Comparison of ENCODE assay signal across 9 cellular contexts in genomic region chr15:60006808-60007346, GRCh38. TPM values are rescaled to one million over a fixed set of nuclear protein-coding genes. Genes with fewer than 3 reads are reported as not detected.
DNase-seq lines count a peak whose midpoint lies in the region; ATAC-seq, FAIRE-seq and TF ChIP-seq lines count a peak whose summit lies in the region.
"Had no signal": no experiment of that assay in that cellular context is flagged by ENCODE, and none has a peak within 500 bp of the region (broad histone marks: within the 10 kb centered on the region; RNA-seq: fewer than 3 reads in every experiment).

No MANE protein-coding gene starts in this region.

- H3K36me3 ChIP-seq in Panc1 (ENCODE audit: control insufficient read depth, insufficient read depth, low read length) (no peaks in the 10 kb centered on the region; the same call in 1 of the 2 replicates), endothelial cell of umbilical vein (ENCODE audit: control insufficient read depth in 2 of 2, extremely low read depth in 1 of 2, insufficient read depth in 2 of 2, low read length in 2 of 2) (no peaks in the 10 kb centered on the region), psoas muscle (ENCODE audit: insufficient read depth in 1 of 2, low read depth in 1 of 2) (no peaks in the 10 kb centered on the region)

- H2AFZ ChIP-seq in endothelial cell of umbilical vein (ENCODE audit: low read depth, low read length): peak overlapping the region; percentile 52

- FAIRE-seq in endothelial cell of umbilical vein (lab: Jason Lieb, UNC): no peak

- in situ Hi-C loops in Panc1 (cut with HindIII; ENCODE audit: low pct_unique_long_range_greater_than_20kb, low sequenced_read_pairs): no loop called here

- intact Hi-C loops in Panc1 (cut with micrococcal nuclease; ENCODE audit: unreplicated experiment): loop anchor here (10.0 kb wide), 1 partner anchor 108 kb away; no protein-coding TSS in a partner anchor
- intact Hi-C loops in endothelial cell of umbilical vein (cut with micrococcal nuclease): no loop called here
- intact Hi-C loops in psoas muscle (cut with DNase I): no loop called here

- no TSS peak for BruUV-seq in Panc1 (replicated peaks; lab: Mats Ljungman, UMichigan)
- no TSS peak for BruUV-seq in endothelial cell of umbilical vein (replicated peaks; lab: Mats Ljungman, UMichigan)

- no peaks in the 10 kb centered on the region for H4K20me1 ChIP-seq in endothelial cell of umbilical vein (replicated peaks; ENCODE audit: control insufficient read depth, extremely low read depth, insufficient read depth, low read length)

- POLR2A ChIA-PET in Panc1 (lab: Charles Lee) (interaction anchor here (0.6 kb wide), 1 partner anchor 320 kb away, joined by 5 read pairs; no protein-coding TSS in a partner anchor), endothelial cell of umbilical vein (lab: Charles Lee) (interaction anchor here (0.6 kb wide), 1 partner anchor 12 kb away, joined by 4 read pairs; no protein-coding TSS in a partner anchor)

- H3K9me1 ChIP-seq in endothelial cell of umbilical vein (replicated peaks; ENCODE audit: control insufficient read depth, extremely low read depth, insufficient read depth, low read length): no peaks in the 10 kb centered on the region

- TF ChIP-seq POLR2A in endothelial cell of umbilical vein (IDR thresholded peaks at IDR 0.05; ENCODE audit: low read depth, low read length): no peak

- H3K9ac ChIP-seq in endothelial cell of umbilical vein (replicated peaks; ENCODE audit: extremely low read depth, insufficient read depth, low read length): no peak overlapping the region

- peaks cover 7% of the 10 kb centered on the region; the same call in 1 of the 2 replicates for H3K4me1 ChIP-seq in Panc1 (ENCODE audit: control insufficient read depth, insufficient read depth, low read length)
- H3K4me1 ChIP-seq in endothelial cell of umbilical vein (ENCODE audit: control insufficient read depth, extremely low read depth, insufficient read depth, low read length): peaks cover 8% of the 10 kb centered on the region
- H3K4me1 ChIP-seq in psoas muscle: peaks cover 30% of the 10 kb centered on the region

- no peak for DNase-seq in Panc1 (ENCODE audit: low read depth, low spot score)
- peak; percentile 13 for DNase-seq in endothelial cell of umbilical vein (ENCODE audit: low read depth, low spot score)
- no peak for DNase-seq in psoas muscle
- DNase-seq in NCI-H526 (lab: John Stamatoyannopoulos, UW): no peak
- DNase-seq in SKM-1 treated with dmso at 0.1 percent for 144 hours (lab: John Stamatoyannopoulos, UW; ENCODE audit: unreplicated experiment): no peak

- H3K9me3 ChIP-seq in Panc1 (ENCODE audit: control insufficient read depth, insufficient read depth, low read depth, low read length): no peaks in the 10 kb centered on the region
- H3K9me3 ChIP-seq in endothelial cell of umbilical vein (replicated peaks; ENCODE audit: control insufficient read depth, insufficient read depth, low read length): no peaks in the 10 kb centered on the region
- H3K9me3 ChIP-seq in psoas muscle: no peaks in the 10 kb centered on the region

- H3K4me3 ChIP-seq in GM08714 (ENCODE audit: low read length) (peak overlapping the region; percentile 65), Panc1 (ENCODE audit: low read depth in 2 of 2, low read length in 2 of 2) (peak overlapping the region; percentile 51 to 78), endothelial cell of umbilical vein (replicated peaks in 1 of 3; ENCODE audit: insufficient read depth in 1 of 3, low read depth in 1 of 3, low read length in 3 of 3) (peak overlapping the region in 2 of 3 experiments; percentile 16 to 42), psoas muscle (peak overlapping the region; percentile 66)

- H3K27me3 ChIP-seq in Panc1 (ENCODE audit: control insufficient read depth, insufficient read depth, low read length) (peaks cover 54% of the 10 kb centered on the region), endothelial cell of umbilical vein (ENCODE audit: control insufficient read depth in 2 of 2, insufficient read depth in 2 of 2, low read length in 2 of 2) (peaks cover 85 to 99% of the 10 kb centered on the region in 2 experiments), psoas muscle (ENCODE audit: insufficient read depth in 3 of 3, low read length in 2 of 3) (peaks cover 11 to 99% (median 41%) of the 10 kb centered on the region in 3 donors)

- peak overlapping the region; percentile 57 for H3K4me2 ChIP-seq in endothelial cell of umbilical vein (ENCODE audit: insufficient read depth, low read length)

- CTCF ChIA-PET in Panc1 (lab: Charles Lee): interaction anchor here (0.5 to 0.8 kb wide), 2 partner anchors 32 to 120 kb away, joined by 3 read pairs; no protein-coding TSS in a partner anchor
- CTCF ChIA-PET in endothelial cell of umbilical vein (lab: Charles Lee): interaction anchor here (0.6 to 1.6 kb wide), 5 partner anchors 13 to 1161 kb away, joined by 3 to 6 read pairs (median 3); no protein-coding TSS in a partner anchor

- 23 to 33% (median 30%) methylated on average over 6 of the region's 6 CpGs for WGBS in psoas muscle, 3 donors

- dilution Hi-C loops in endothelial cell of umbilical vein (cut with MboI; ENCODE audit: extremely low pct_ligation_motif_present, low sequenced_read_pairs): no loop called here

- ATAC-seq in Panc1 (no peak), psoas muscle (no peak), HG02571 (IDR thresholded peaks at IDR 0.05; ENCODE audit: unreplicated experiment) (no peak), HG03097 (IDR thresholded peaks at IDR 0.05; ENCODE audit: low FRiP score, unreplicated experiment) (no peak)

- TF ChIP-seq CTCF in Panc1 (IDR thresholded peaks at IDR 0.05): no peak
- TF ChIP-seq CTCF in endothelial cell of umbilical vein (IDR thresholded peaks at IDR 0.05; ENCODE audit: extremely low read depth in 1 of 2, insufficient read depth in 1 of 2, low read depth in 1 of 2, low read length in 2 of 2): no peak
- TF ChIP-seq CTCF in psoas muscle (IDR thresholded peaks at IDR 0.05): no peak

- no peak overlapping the region for H3K27ac ChIP-seq in Panc1 (ENCODE audit: low read length)
- H3K27ac ChIP-seq in endothelial cell of umbilical vein (ENCODE audit: insufficient read depth, low read depth, low read length): no peak overlapping the region
- no peak overlapping the region for H3K27ac ChIP-seq in psoas muscle

- no peaks in the 10 kb centered on the region for H3K79me2 ChIP-seq in endothelial cell of umbilical vein (ENCODE audit: control insufficient read depth, insufficient read depth, low read length)

TF ChIP-seq in endothelial cell of umbilical vein, 7 proteins besides CTCF, POLR2A, EP300 and RAD21:
- TF ChIP-seq MAX (IDR thresholded peaks at IDR 0.05; ENCODE audit: insufficient read depth, insufficient read length) (no peak), JUN (IDR thresholded peaks at IDR 0.05; ENCODE audit: borderline replicate concordance, insufficient read depth, insufficient read length, low read depth) (no peak), GATA2 (IDR thresholded peaks at IDR 0.05; ENCODE audit: insufficient read depth, insufficient read length, low read depth, low read length) (no peak), POLR2AphosphoS5 (IDR thresholded peaks at IDR 0.05; ENCODE audit: insufficient read depth, low read depth, low read length) (no peak), MYC (IDR thresholded peaks at IDR 0.05; ENCODE audit: low read depth, low read length) (no peak), EZH2 (IDR thresholded peaks at IDR 0.05; ENCODE audit: borderline replicate concordance, low read depth, low read length, severe bottlenecking) (no peak), FOS (IDR thresholded peaks at IDR 0.05; ENCODE audit: borderline replicate concordance, insufficient read depth, low read length) (no peak)

RNA-seq across cellular contexts. Expression of gene FOXB1, which starts 2.8 kb away (rescaled TPM):
- total RNA-seq in Panc1 (2021; ENCODE audit: unreplicated experiment) (0.64 TPM), endothelial cell of umbilical vein (not detected in 2 replicates), psoas muscle (not detected)
- polyA plus RNA-seq in Panc1 (2012; ENCODE audit: insufficient read length): 0.17 TPM
- polyA plus RNA-seq in endothelial cell of umbilical vein (not detected in 2 replicates), psoas muscle (not detected)
- polyA plus RNA-seq in endothelial cell of umbilical vein (2011; cell fraction: cytosol; rRNA removed): not detected in 2 replicates
- polyA plus RNA-seq in endothelial cell of umbilical vein (2011; cell fraction: nucleus; rRNA removed): not detected in 2 replicates
- polyA plus RNA-seq in endothelial cell of umbilical vein (2012): not detected in 2 replicates
- polyA minus RNA-seq in endothelial cell of umbilical vein: not detected in 2 replicates
- not detected for polyA minus RNA-seq in endothelial cell of umbilical vein (2011; cell fraction: cytosol; rRNA and poly(A)+ RNA removed)
- polyA minus RNA-seq in endothelial cell of umbilical vein (2011; cell fraction: nucleus; rRNA and poly(A)+ RNA removed): not detected in 2 replicates
- total RNA-seq: HT1080 had no signal
